26 cellular contexts compared by ENCODE assay signal in genomic region chr2:170571612-170572011, GRCh38.
"Had no signal": no experiment of that assay in that cellular context is flagged by ENCODE, and none has a peak within 500 bp of the region (broad histone marks: within the 10 kb centered on the region; RNA-seq: fewer than 3 reads in every experiment).

No MANE protein-coding gene starts in this region.

- H3K27ac ChIP-seq: brain microvascular endothelial cell, cardiac muscle cell had no signal

- ATAC-seq: activated T-helper 17 cell treated with anti-CD3 and anti-CD28 coated beads, Interleukin-2, amount 50 U/mL, for 72 hours; T-helper 17 cell had no signal

- H3K36me3 ChIP-seq: brain microvascular endothelial cell, cardiac muscle cell, MG63 had no signal

- H3K9me3 ChIP-seq: MG63 had no signal

- H3K27me3 ChIP-seq: brain microvascular endothelial cell, cardiac muscle cell, MG63 had no signal

- H3K4me3 ChIP-seq: cardiac muscle cell, MG63 had no signal

- DNase-seq: activated B cell treated with CpG ODN at 0.5 μM for 24 hours; activated CD4-positive, alpha-beta memory T cell treated with anti-CD3 and anti-CD28 coated beads for 36 hours; activated CD4-positive, alpha-beta T cell treated with anti-CD3 and anti-CD28 coated beads for 1 hour; activated CD4-positive, alpha-beta T cell treated with anti-CD3 and anti-CD28 coated beads, Interleukin-2, amount 10 ng/mL, durations not matched to agents 7 days and 5 days; activated gamma-delta T cell; activated naive CD4-positive, alpha-beta T cell treated with anti-CD3 and anti-CD28 coated beads for 36 hours; activated T-cell treated with anti-CD3 and anti-CD28 coated beads for 4 hours; activated T-cell treated with anti-CD3 and anti-CD28 coated beads, Interleukin-2, amount 50 U/mL, for 48 hours; brain microvascular endothelial cell; MG63; MV-4-11; NCI-H1092 treated with DMSO at 0.1 percent for 48 hours; NCI-H1417 treated with DMSO at 0.1 percent for 48 hours; NCI-H1694; NCI-H2029; NCI-H2107; NCI-H2171 treated with DMSO at 0.1 percent for 48 hours; NCI-H345; NCI-H510A; NCI-H526 treated with DMSO at 0.1 percent for 48 hours; NCI-H82; SIG-M5; T-helper 17 cell; T-helper 9 cell had no signal
